ENCODE assay signal across 8 cellular contexts in the genomic region with DNA sequence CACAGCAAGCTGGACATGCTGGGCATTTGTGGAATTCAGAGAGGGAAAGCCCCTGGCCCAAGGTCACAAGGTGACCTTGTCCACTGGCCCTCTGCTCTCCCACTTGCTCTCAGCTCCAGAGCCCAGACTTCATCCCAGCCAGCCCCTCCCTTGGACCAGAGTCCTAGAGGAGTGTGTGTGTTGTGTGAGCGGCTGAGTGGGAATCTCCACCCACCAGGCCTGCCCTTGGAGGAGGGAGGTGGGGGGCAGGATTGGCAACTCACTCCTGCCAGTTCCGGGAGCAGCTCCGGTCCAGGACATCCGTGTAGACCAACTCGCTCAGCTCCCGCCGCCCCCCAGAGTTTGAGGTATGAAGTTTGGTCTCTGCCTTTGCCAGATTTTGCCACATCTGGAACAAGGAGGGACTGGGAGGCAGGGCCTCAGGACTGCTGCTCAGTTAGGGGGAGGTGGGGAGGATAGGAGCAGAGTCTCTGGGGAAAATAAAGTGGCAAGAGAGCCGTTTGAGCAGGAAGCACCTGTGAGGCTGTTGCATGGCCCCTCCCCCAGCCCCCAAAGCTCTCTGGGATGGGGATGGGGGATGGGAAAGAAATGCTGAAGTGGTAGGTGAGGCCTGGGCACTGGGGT. TPM values are rescaled to one million over a fixed set of nuclear protein-coding genes. Genes with fewer than 3 reads are reported as not detected.
DNase-seq lines count a peak whose midpoint lies in the region; TF ChIP-seq lines count a peak whose summit lies in the region.

No MANE protein-coding gene starts in this region.

- no peak overlapping the region for H3K9ac ChIP-seq in fibroblast of lung (ENCODE audit: insufficient read depth, low read length)

- peaks cover 48% of the 10 kb centered on the region for H3K4me1 Mint-ChIP-seq in activated naive CD4-positive, alpha-beta T cell treated with anti-CD3 and anti-CD28 coated beads for 36 hours (ENCODE audit: low read depth)

- peak overlapping the region; percentile 3 for H2AFZ ChIP-seq in fibroblast of lung (ENCODE audit: low read length)

- no peaks in the 10 kb centered on the region for H3K9me3 Mint-ChIP-seq in activated naive CD4-positive, alpha-beta T cell treated with anti-CD3 and anti-CD28 coated beads for 36 hours

- H3K4me3 ChIP-seq in fibroblast of lung (replicated peaks in 1 of 4; ENCODE audit: control extremely low read depth in 1 of 4, insufficient read depth in 1 of 4, low read depth in 3 of 4, low read length in 4 of 4) (no peak overlapping the region), prostate gland (peak overlapping the region; percentile 13 to 36)

- H3K27ac Mint-ChIP-seq in activated naive CD4-positive, alpha-beta T cell treated with anti-CD3 and anti-CD28 coated beads for 36 hours = no peak overlapping the region

- TF ChIP-seq CTCF in fibroblast of lung (conservative IDR thresholded peaks at IDR 0.05 in 1 of 2, IDR thresholded peaks at IDR 0.05 in 1 of 2; ENCODE audit: low read depth in 1 of 2, low read length in 2 of 2) (no peak), prostate gland (IDR thresholded peaks at IDR 0.05) (peak in 1 of 4 experiments; percentile 22)

- peaks cover 2% of the 10 kb centered on the region for H3K27me3 ChIP-seq in fibroblast of lung (ENCODE audit: control insufficient read depth, insufficient read depth, low read length)
- H3K27me3 ChIP-seq in prostate gland (replicated peaks; ENCODE audit: insufficient read depth) = no peaks in the 10 kb centered on the region

- no peak overlapping the region for H3K4me3 Mint-ChIP-seq in activated naive CD4-positive, alpha-beta T cell treated with anti-CD3 and anti-CD28 coated beads for 36 hours

- no peak overlapping the region for H3K4me2 ChIP-seq in fibroblast of lung (ENCODE audit: extremely low read depth, insufficient read depth, low read length)

- no peaks in the 10 kb centered on the region for H3K79me2 ChIP-seq in fibroblast of lung (ENCODE audit: control insufficient read depth, insufficient read depth, low read length)

- no peaks in the 10 kb centered on the region for H4K20me1 ChIP-seq in fibroblast of lung (ENCODE audit: control insufficient read depth, extremely low read depth, insufficient read depth, low read length)

- H3K9me3 ChIP-seq in fibroblast of lung (ENCODE audit: control insufficient read depth, insufficient read depth, low read depth, low read length) (no peaks in the 10 kb centered on the region), prostate gland (no peaks in the 10 kb centered on the region)

- CTCF ChIA-PET in activated naive CD4-positive, alpha-beta T cell treated with anti-CD3 and anti-CD28 coated beads for 36 hours (lab: Charles Lee) = interaction anchor here (0.5 to 2.2 kb wide), 3 partner anchors 14 to 263 kb away, joined by 3 to 6 read pairs (median 5); no protein-coding TSS in a partner anchor

- intact Hi-C loops in prostate gland (cut with DNase I) = no loop called here
- intact Hi-C loops in activated naive CD4-positive, alpha-beta T cell treated with anti-CD3 and anti-CD28 coated beads for 36 hours (cut with micrococcal nuclease) = no loop called here

- WGBS in prostate gland = 13% methylated on average over 8 of the region's 8 CpGs

- no peak for TF ChIP-seq POLR2A in prostate gland (IDR thresholded peaks at IDR 0.05)

- H3K27ac ChIP-seq in fibroblast of lung (ENCODE audit: insufficient read depth, low read length) = no peak overlapping the region
- H3K27ac ChIP-seq in prostate gland = peak overlapping the region; percentile 67 to 83

- H3K27me3 Mint-ChIP-seq in activated naive CD4-positive, alpha-beta T cell treated with anti-CD3 and anti-CD28 coated beads for 36 hours (ENCODE audit: low read depth) = no peaks in the 10 kb centered on the region

- H3K4me1 ChIP-seq in fibroblast of lung (ENCODE audit: control insufficient read depth, extremely low read depth, insufficient read depth, low read length) = no peaks in the 10 kb centered on the region
- H3K4me1 ChIP-seq in prostate gland (replicated peaks) = peaks cover 44% of the 10 kb centered on the region

- DNase-seq in NCI-H1417 (lab: John Stamatoyannopoulos, UW) (peak; percentile 25 to 48 (median 28)), NCI-H1417 treated with DMSO at 0.1 percent for 48 hours (lab: John Stamatoyannopoulos, UW) (no peak), NCI-H1436 (lab: John Stamatoyannopoulos, UW) (peak; percentile 77), fibroblast of lung (ENCODE audit: low read depth in 2 of 2) (peak in 1 of 2 donors; percentile 28), prostate gland (ENCODE audit: low spot score) (peak; percentile 77), CD1c-positive myeloid dendritic cell (ENCODE audit: extremely low spot score) (no peak), DMS53 treated with DMSO at 0.1 percent for 48 hours (lab: John Stamatoyannopoulos, UW; ENCODE audit: unreplicated experiment) (no peak)
- no peak for DNase-seq in activated naive CD4-positive, alpha-beta T cell treated with anti-CD3 and anti-CD28 coated beads for 36 hours

- H3K36me3 ChIP-seq in fibroblast of lung (ENCODE audit: control insufficient read depth, insufficient read depth, low read length) (no peaks in the 10 kb centered on the region), prostate gland (no peaks in the 10 kb centered on the region)

- H3K36me3 Mint-ChIP-seq in activated naive CD4-positive, alpha-beta T cell treated with anti-CD3 and anti-CD28 coated beads for 36 hours (ENCODE audit: low read depth) = no peaks in the 10 kb centered on the region

RNA-seq across cellular contexts. Expression of a gene that starts 1.4 kb away (rescaled TPM):
- 0.17 TPM in 1 of 2 replicates, not detected in the other for total RNA-seq in fibroblast of lung
- polyA plus RNA-seq in fibroblast of lung = not detected in 2 replicates
- not detected in 2 replicates for polyA plus RNA-seq in fibroblast of lung (2012)
- not detected in 2 replicates for polyA minus RNA-seq in fibroblast of lung (ENCODE audit: low replicate concordance)
- total RNA-seq in prostate gland = 1 to 10 TPM; 2.7 to 4.3 TPM
- total RNA-seq in activated naive CD4-positive, alpha-beta T cell treated with anti-CD3 and anti-CD28 coated beads for 36 hours = 1 to 10 TPM; 2.0 to 2.8 TPM

RNA-seq across cellular contexts. Expression of a gene that starts 5.2 kb away (rescaled TPM):
- total RNA-seq in fibroblast of lung (not detected in 2 replicates), prostate gland (10 to 100 TPM; 11.5 to 26.3 TPM)
- polyA plus RNA-seq in fibroblast of lung = not detected in 2 replicates
- polyA plus RNA-seq in fibroblast of lung (2012) = 0.05 TPM in 1 of 2 replicates, not detected in the other
- not detected in 2 replicates for polyA minus RNA-seq in fibroblast of lung (ENCODE audit: low replicate concordance)
- under 1 TPM in 1 of 2 experiments, not detected in 1; 0.62 TPM for total RNA-seq in activated naive CD4-positive, alpha-beta T cell treated with anti-CD3 and anti-CD28 coated beads for 36 hours

RNA-seq across cellular contexts. Expression of a gene that starts 6.6 kb away (rescaled TPM):
- 0.77 and 1.5 TPM in 2 replicates for total RNA-seq in fibroblast of lung
- 0.34 and 0.43 TPM in 2 replicates for polyA plus RNA-seq in fibroblast of lung
- polyA plus RNA-seq in fibroblast of lung (2012) = 1.2 and 1.7 TPM in 2 replicates
- 0.16 and 1.4 TPM in 2 replicates for polyA minus RNA-seq in fibroblast of lung (ENCODE audit: low replicate concordance)
- total RNA-seq in prostate gland = 1 to 10 TPM; 2.4 TPM
- 1 to 10 TPM; 1.1 to 1.2 TPM for total RNA-seq in activated naive CD4-positive, alpha-beta T cell treated with anti-CD3 and anti-CD28 coated beads for 36 hours

RNA-seq across cellular contexts. Expression of a gene that starts 15.6 kb away (rescaled TPM):
- 6.4 and 7.4 TPM in 2 replicates for total RNA-seq in fibroblast of lung
- 5.3 and 5.6 TPM in 2 replicates for polyA plus RNA-seq in fibroblast of lung
- polyA plus RNA-seq in fibroblast of lung (2012) = 6.0 and 6.5 TPM in 2 replicates
- polyA minus RNA-seq in fibroblast of lung (ENCODE audit: low replicate concordance) = 0.48 TPM in 1 of 2 replicates, not detected in the other
- 10 to 100 TPM in 1 of 2 donors, 1 to 10 TPM in 1; 4.4 to 27.3 TPM for total RNA-seq in prostate gland
- total RNA-seq in activated naive CD4-positive, alpha-beta T cell treated with anti-CD3 and anti-CD28 coated beads for 36 hours = 1 to 10 TPM; 6.0 to 7.4 TPM

RNA-seq across cellular contexts. Expression of a gene that starts 46.7 kb away (rescaled TPM):
- total RNA-seq in fibroblast of lung = 59.0 and 68.1 TPM in 2 replicates
- 79.6 and 105 TPM in 2 replicates for polyA plus RNA-seq in fibroblast of lung
- 52.0 and 69.1 TPM in 2 replicates for polyA plus RNA-seq in fibroblast of lung (2012)
- 2.3 and 2.4 TPM in 2 replicates for polyA minus RNA-seq in fibroblast of lung (ENCODE audit: low replicate concordance)
- total RNA-seq in prostate gland = 100 to 1,000 TPM; 105 to 119 TPM
- total RNA-seq in activated naive CD4-positive, alpha-beta T cell treated with anti-CD3 and anti-CD28 coated beads for 36 hours = 10 to 100 TPM; 68.8 to 74.3 TPM

Comparison
In these comparisons a context has a peak if more than half of its experiments do, and no peak if none do; other contexts are left out.
1. DNase-seq: peak in NCI-H1417 (3 of 3), NCI-H1436 (single experiment) and prostate gland (single experiment); none in NCI-H1417 treated with DMSO at 0.1 percent for 48 hours (single experiment), CD1c-positive myeloid dendritic cell (single experiment), activated naive CD4-positive, alpha-beta T cell treated with anti-CD3 and anti-CD28 coated beads for 36 hours (single experiment) and DMS53 treated with DMSO at 0.1 percent for 48 hours (single experiment).
2. H3K4me3 ChIP-seq: peak in prostate gland (2 of 2); none in fibroblast of lung (0 of 4).
3. RNA of a gene that starts 5.2 kb away (total RNA-seq): 11.5 to 26.3 TPM in prostate gland; 0.62 TPM in activated naive CD4-positive, alpha-beta T cell treated with anti-CD3 and anti-CD28 coated beads for 36 hours and not detected in fibroblast of lung; every median in the first group is over 4 times any median in the second.